Comparison of ENCODE assay signal across 32 cellular contexts in the genomic region with DNA sequence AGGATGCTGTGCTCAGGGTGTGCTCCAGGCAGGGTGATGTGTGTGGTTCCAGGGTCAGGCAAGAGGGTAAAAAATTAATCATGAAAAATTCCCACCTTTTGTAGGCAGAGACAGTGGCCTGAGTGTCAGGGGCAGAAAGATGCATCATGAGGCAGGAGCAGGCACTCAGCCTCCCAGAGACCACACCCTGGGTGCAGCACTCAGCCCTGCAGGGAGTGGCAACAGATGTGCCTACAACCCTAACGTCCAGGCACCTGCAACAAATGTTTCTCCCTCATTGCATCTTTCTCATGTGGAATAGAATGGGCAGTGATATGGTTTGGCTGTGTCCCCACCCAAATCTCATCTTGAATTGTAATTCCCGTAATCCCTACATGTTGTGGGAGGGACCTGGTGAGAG. TPM values are rescaled to one million over a fixed set of nuclear protein-coding genes. Genes with fewer than 3 reads are reported as not detected.
"Had no signal": no experiment of that assay in that cellular context is flagged by ENCODE, and none has a peak within 500 bp of the region (broad histone marks: within the 10 kb centered on the region; RNA-seq: fewer than 3 reads in every experiment).

No MANE protein-coding gene starts in this region.

- H3K4me3 ChIP-seq: ascending aorta, breast epithelium, cardiac muscle cell, colonic mucosa, gastrocnemius medialis, heart left ventricle had no signal

- ATAC-seq: activated CD4-positive, alpha-beta T cell treated with anti-CD3 and anti-CD28 coated beads for 36 hours; activated CD8-positive, alpha-beta T cell treated with anti-CD3 and anti-CD28 coated beads, Interleukin-2, amount 10 ng/mL, durations not matched to agents 7 days and 5 days; foreskin keratinocyte; gastrocnemius medialis; heart left ventricle; T-helper 17 cell had no signal

- H3K27ac Mint-ChIP-seq: activated CD4-positive, alpha-beta memory T cell treated with anti-CD3 and anti-CD28 coated beads for 36 hours; activated CD4-positive, alpha-beta T cell treated with anti-CD3 and anti-CD28 coated beads for 36 hours; activated CD4-positive, alpha-beta T cell treated with anti-CD3 and anti-CD28 coated beads, Interleukin-2, amount 10 ng/mL, durations not matched to agents 24 days and 14 days; activated CD8-positive, alpha-beta T cell treated with anti-CD3 and anti-CD28 coated beads, Interleukin-2, amount 10 ng/mL, durations not matched to agents 7 days and 5 days; activated naive CD4-positive, alpha-beta T cell treated with anti-CD3 and anti-CD28 coated beads, Interleukin-2, amount 10 ng/mL, durations not matched to agents 7 days and 5 days; activated naive CD8-positive, alpha-beta T cell treated with anti-CD3 and anti-CD28 coated beads, Interleukin-2, amount 10 ng/mL, durations not matched to agents 7 days and 5 days; activated T-helper 1 cell treated with anti-CD3 and anti-CD28 coated beads, Interleukin-12 subunit alpha, Interleukin-12 subunit beta, Interleukin-2, Interleukin-4 antibody, amounts not matched to agents 30 ng/mL and 10 ng/mL and 1 ng/mL, durations not matched to agents 14 hours and 24 hours and 36 hours; activated T-helper 2 cell treated with anti-CD3 and anti-CD28 coated beads, Interferon-gamma antibody, Interleukin-2, Interleukin-4, amounts not matched to agents 10 μg/mL and 5 μg/mL and 100 μg/mL, durations not matched to agents 14 hours and 24 hours and 36 hours; brain; T-helper 17 cell; T-helper 2 cell treated with Interferon-gamma antibody and Interleukin-4, amounts not matched to agents 5 μg/mL and 100 μg/mL, for 36 hours had no signal

- H3K4me1 Mint-ChIP-seq: activated CD4-positive, alpha-beta T cell treated with anti-CD3 and anti-CD28 coated beads for 36 hours; activated CD4-positive, alpha-beta T cell treated with anti-CD3 and anti-CD28 coated beads, Interleukin-2, amount 10 ng/mL, durations not matched to agents 24 days and 14 days; activated naive CD4-positive, alpha-beta T cell treated with anti-CD3 and anti-CD28 coated beads, Interleukin-2, amount 10 ng/mL, durations not matched to agents 7 days and 5 days; activated naive CD8-positive, alpha-beta T cell treated with anti-CD3 and anti-CD28 coated beads, Interleukin-2, amount 10 ng/mL, durations not matched to agents 7 days and 5 days; brain had no signal

- H3K4me1 ChIP-seq: ascending aorta, breast epithelium, colonic mucosa, foreskin keratinocyte, gastrocnemius medialis, heart left ventricle had no signal

- H3K27me3 Mint-ChIP-seq: activated CD4-positive, alpha-beta T cell treated with anti-CD3 and anti-CD28 coated beads for 36 hours; brain had no signal

- H3K9me3 Mint-ChIP-seq: activated T-helper 2 cell treated with anti-CD3 and anti-CD28 coated beads, Interferon-gamma antibody, Interleukin-2, Interleukin-4, amounts not matched to agents 10 μg/mL and 5 μg/mL and 100 μg/mL, durations not matched to agents 14 hours and 24 hours and 36 hours had no signal

- H3K36me3 Mint-ChIP-seq: activated CD4-positive, alpha-beta memory T cell treated with anti-CD3 and anti-CD28 coated beads for 36 hours; activated naive CD4-positive, alpha-beta T cell treated with anti-CD3 and anti-CD28 coated beads, Interleukin-2, amount 10 ng/mL, durations not matched to agents 7 days and 5 days; activated naive CD8-positive, alpha-beta T cell treated with anti-CD3 and anti-CD28 coated beads, Interleukin-2, amount 10 ng/mL, durations not matched to agents 7 days and 5 days; brain had no signal

- H3K36me3 ChIP-seq: ascending aorta, breast epithelium, cardiac muscle cell, colonic mucosa, gastrocnemius medialis, heart left ventricle had no signal

- H3K4me3 Mint-ChIP-seq: activated CD4-positive, alpha-beta memory T cell treated with anti-CD3 and anti-CD28 coated beads for 36 hours; activated CD4-positive, alpha-beta T cell treated with anti-CD3 and anti-CD28 coated beads for 36 hours; activated CD4-positive, alpha-beta T cell treated with anti-CD3 and anti-CD28 coated beads, Interleukin-2, amount 10 ng/mL, durations not matched to agents 24 days and 14 days; activated CD8-positive, alpha-beta T cell treated with anti-CD3 and anti-CD28 coated beads, Interleukin-2, amount 10 ng/mL, durations not matched to agents 7 days and 5 days; activated naive CD4-positive, alpha-beta T cell treated with anti-CD3 and anti-CD28 coated beads, Interleukin-2, amount 10 ng/mL, durations not matched to agents 7 days and 5 days; activated naive CD8-positive, alpha-beta T cell treated with anti-CD3 and anti-CD28 coated beads, Interleukin-2, amount 10 ng/mL, durations not matched to agents 7 days and 5 days; activated T-helper 1 cell treated with anti-CD3 and anti-CD28 coated beads, Interleukin-12 subunit alpha, Interleukin-12 subunit beta, Interleukin-2, Interleukin-4 antibody, amounts not matched to agents 30 ng/mL and 10 ng/mL and 1 ng/mL, durations not matched to agents 14 hours and 24 hours and 36 hours; brain; T-helper 17 cell; T-helper 2 cell treated with Interferon-gamma antibody and Interleukin-4, amounts not matched to agents 5 μg/mL and 100 μg/mL, for 36 hours had no signal

- DNase-seq: activated CD4-positive, alpha-beta memory T cell treated with anti-CD3 and anti-CD28 coated beads for 36 hours; activated CD4-positive, alpha-beta T cell treated with anti-CD3 and anti-CD28 coated beads for 36 hours; activated CD4-positive, alpha-beta T cell treated with anti-CD3 and anti-CD28 coated beads, Interleukin-2, amount 10 ng/mL, durations not matched to agents 24 days and 14 days; activated CD4-positive, CD25-positive, alpha-beta regulatory T cell; activated CD4-positive, CD25-positive, alpha-beta regulatory T cell treated with anti-CD3 and anti-CD28 coated beads, Interleukin-2, amount 50 U/mL, for 72 hours; activated CD8-positive, alpha-beta T cell treated with anti-CD3 and anti-CD28 coated beads, Interleukin-2, amount 10 ng/mL, durations not matched to agents 7 days and 5 days; activated effector memory CD4-positive, alpha-beta T cell treated with anti-CD3 and anti-CD28 coated beads, Interleukin-2, amount 50 U/mL, for 16 hours; activated naive CD4-positive, alpha-beta T cell treated with anti-CD3 and anti-CD28 coated beads, Interleukin-2, amount 10 ng/mL, durations not matched to agents 7 days and 5 days; activated naive CD8-positive, alpha-beta T cell treated with anti-CD3 and anti-CD28 coated beads, Interleukin-2, amount 10 ng/mL, durations not matched to agents 7 days and 5 days; activated T-cell treated with anti-CD3 and anti-CD28 coated beads, Interleukin-2, amount 50 U/mL, for 48 hours; central memory CD4-positive, alpha-beta T cell; cerebellar nuclear complex; colonic mucosa; effector CD8-positive, alpha-beta T cell; foreskin keratinocyte; gastrocnemius medialis; glutamatergic neuron; heart left ventricle; T-helper 1 cell; T-helper 17 cell; T1000 had no signal

- H3K9me3 ChIP-seq: ascending aorta, breast epithelium, colonic mucosa, gastrocnemius medialis had no signal

RNA-seq across cellular contexts. Expression of a gene that starts 19.6 kb away (rescaled TPM):
- total RNA-seq: ascending aorta, cardiac muscle cell had no signal

RNA-seq across cellular contexts. Expression of a gene that starts 46.8 kb away (rescaled TPM):
- total RNA-seq: activated CD4-positive, alpha-beta memory T cell treated with anti-CD3 and anti-CD28 coated beads for 36 hours; activated CD4-positive, alpha-beta T cell treated with anti-CD3 and anti-CD28 coated beads for 36 hours; activated CD4-positive, alpha-beta T cell treated with anti-CD3 and anti-CD28 coated beads, Interleukin-2, amount 10 ng/mL, durations not matched to agents 24 days and 14 days; activated CD8-positive, alpha-beta memory T cell treated with anti-CD3 and anti-CD28 coated beads for 36 hours; activated CD8-positive, alpha-beta T cell treated with anti-CD3 and anti-CD28 coated beads, Interleukin-2, amount 10 ng/mL, durations not matched to agents 7 days and 5 days; activated naive CD4-positive, alpha-beta T cell treated with anti-CD3 and anti-CD28 coated beads, Interleukin-2, amount 50 U/mL, for 72 hours; activated naive CD8-positive, alpha-beta T cell treated with anti-CD3 and anti-CD28 coated beads, Interleukin-2, amount 10 ng/mL, durations not matched to agents 7 days and 5 days; activated T-helper 1 cell treated with anti-CD3 and anti-CD28 coated beads, Interleukin-12 subunit alpha, Interleukin-12 subunit beta, Interleukin-2, Interleukin-4 antibody, amounts not matched to agents 30 ng/mL and 10 ng/mL and 1 ng/mL, durations not matched to agents 14 hours and 24 hours and 36 hours; activated T-helper 2 cell treated with anti-CD3 and anti-CD28 coated beads, Interferon-gamma antibody, Interleukin-2, Interleukin-4, amounts not matched to agents 10 μg/mL and 5 μg/mL and 100 μg/mL, durations not matched to agents 14 hours and 24 hours and 36 hours; ascending aorta; breast epithelium; cardiac muscle cell; dermis microvascular lymphatic vessel endothelial cell; endothelial cell of umbilical vein; foreskin keratinocyte; gastrocnemius medialis; T-helper 17 cell had no signal
